In the genomic region with DNA sequence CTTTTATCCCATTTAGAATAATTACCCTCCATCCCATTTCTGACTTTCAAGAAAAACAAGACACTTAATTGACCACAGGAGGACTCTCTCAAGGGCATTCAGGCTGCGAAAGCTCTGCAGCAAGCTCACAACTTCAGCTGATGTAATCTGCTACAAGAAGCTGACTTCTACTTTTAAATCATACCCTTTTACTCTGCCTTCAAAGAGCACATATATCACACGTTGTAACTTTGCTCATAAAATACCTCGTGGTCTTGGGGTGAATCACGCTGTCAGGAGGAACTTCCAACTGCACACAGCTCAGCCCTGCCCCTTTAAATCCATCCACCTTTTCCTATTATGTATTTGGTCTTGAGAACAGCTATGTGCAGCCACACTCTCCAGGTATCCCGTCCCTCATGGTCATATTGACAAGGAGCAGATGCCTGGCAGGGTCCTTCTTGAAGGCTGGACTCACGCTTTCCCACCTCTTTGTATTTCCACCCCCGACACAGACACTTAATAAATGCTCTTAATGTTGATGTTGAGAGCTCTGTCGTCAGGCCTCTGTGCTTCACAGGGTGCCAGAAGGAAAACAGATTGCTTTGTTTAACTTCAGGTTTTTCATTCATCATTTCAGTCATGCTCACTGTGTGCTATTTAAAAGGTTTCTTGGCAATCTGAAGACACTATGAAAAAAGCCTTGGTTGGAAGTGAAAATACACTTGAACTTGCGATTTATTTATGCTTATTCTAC, we compare ENCODE assay signal across 11 cellular contexts. TPM values are rescaled to one million over a fixed set of nuclear protein-coding genes. Genes with fewer than 3 reads are reported as not detected.
DNase-seq lines count a peak whose midpoint lies in the region; ATAC-seq and TF ChIP-seq lines count a peak whose summit lies in the region.
"Had no signal": no experiment of that assay in that cellular context is flagged by ENCODE, and none has a peak within 500 bp of the region (broad histone marks: within the 10 kb centered on the region; RNA-seq: fewer than 3 reads in every experiment).

No MANE protein-coding gene starts in this region.

- WGBS in smooth muscle cell (ENCODE audit: low lambda C conversion rate): 19% methylated on average over 9 of the region's 9 CpGs

- no peak for TF ChIP-seq CTCF in fibroblast of mammary gland (conservative IDR thresholded peaks at IDR 0.05; ENCODE audit: control insufficient read depth, insufficient read depth, low read depth, low read length)
- no peak for TF ChIP-seq CTCF in smooth muscle cell (IDR thresholded peaks at IDR 0.05; ENCODE audit: borderline replicate concordance, insufficient read depth, poor library complexity, severe bottlenecking)
- TF ChIP-seq CTCF in upper lobe of right lung (IDR thresholded peaks at IDR 0.05): no peak

- peak overlapping the region; percentile 47 for H3K4me2 ChIP-seq in smooth muscle cell

- H3K9me3 ChIP-seq in smooth muscle cell (replicated peaks; ENCODE audit: low read depth): no peaks in the 10 kb centered on the region
- no peaks in the 10 kb centered on the region for H3K9me3 ChIP-seq in upper lobe of right lung

- peaks cover 11% of the 10 kb centered on the region for H3K4me1 ChIP-seq in smooth muscle cell (ENCODE audit: low read depth)
- no peaks in the 10 kb centered on the region for H3K4me1 ChIP-seq in upper lobe of right lung

- no peaks in the 10 kb centered on the region for H3K79me2 ChIP-seq in smooth muscle cell (ENCODE audit: low read depth)

- H3K9ac ChIP-seq in smooth muscle cell (ENCODE audit: low read depth): no peak overlapping the region

- no peaks in the 10 kb centered on the region for H4K20me1 ChIP-seq in smooth muscle cell (ENCODE audit: low read depth)

- intact Hi-C loops in upper lobe of right lung (cut with DNase I): no loop called here

- H2AFZ ChIP-seq in smooth muscle cell (ENCODE audit: low read depth): peak overlapping the region; percentile 71

- ATAC-seq in upper lobe of right lung: no peak

- no peaks in the 10 kb centered on the region for H3K36me3 ChIP-seq in smooth muscle cell (ENCODE audit: low read depth)
- H3K36me3 ChIP-seq in upper lobe of right lung: no peaks in the 10 kb centered on the region

- H3K4me3 ChIP-seq in fibroblast of mammary gland (ENCODE audit: control insufficient read depth, low read depth, low read length) (no peak overlapping the region), smooth muscle cell (no peak overlapping the region), upper lobe of right lung (no peak overlapping the region)

- DNase-seq in NCI-H1092 treated with DMSO at 0.1 percent for 48 hours (lab: John Stamatoyannopoulos, UW): peak; percentile 35
- DNase-seq in NCI-H1092 (lab: John Stamatoyannopoulos, UW): no peak
- DNase-seq in NOMO-1 (lab: John Stamatoyannopoulos, UW; ENCODE audit: unreplicated experiment in 2 of 2): peak; percentile 40 to 84
- DNase-seq in fibroblast of mammary gland (ENCODE audit: low read depth): peak; percentile 64
- no peak for DNase-seq in smooth muscle cell (lab: John Stamatoyannopoulos, UW; ENCODE audit: unreplicated experiment)
- DNase-seq in GDM1 (lab: John Stamatoyannopoulos, UW): no peak
- no peak for DNase-seq in upper lobe of right lung
- no peak for DNase-seq in stimulated activated naive CD4-positive, alpha-beta T cell (lab: John Stamatoyannopoulos, UW)
- DNase-seq: activated CD4-positive, alpha-beta T cell treated with anti-CD3 and anti-CD28 coated beads for 48 hours; foreskin melanocyte; RPMI8226 had no signal

- H3K27ac ChIP-seq in smooth muscle cell (ENCODE audit: low read depth) (peak overlapping the region; percentile 46), upper lobe of right lung (no peak overlapping the region)

- H3K27me3 ChIP-seq in smooth muscle cell (ENCODE audit: low read depth) (no peaks in the 10 kb centered on the region), upper lobe of right lung (no peaks in the 10 kb centered on the region)

- H3F3A ChIP-seq in smooth muscle cell (ENCODE audit: low read depth): no peaks in the 10 kb centered on the region

RNA-seq across cellular contexts. Expression of gene ICA1, which starts 47.6 kb away (rescaled TPM):
- total RNA-seq in smooth muscle cell (5.0 and 6.3 TPM in 2 replicates), upper lobe of right lung (27.0 TPM)
- polyA plus RNA-seq in smooth muscle cell: 4.3 and 8.4 TPM in 2 replicates

Comparison
In these comparisons a context has a peak if more than half of its experiments do, and no peak if none do; other contexts are left out.
1. DNase-seq: peak in NCI-H1092 treated with DMSO at 0.1 percent for 48 hours (single experiment), NOMO-1 (2 of 2) and fibroblast of mammary gland (single experiment); none in NCI-H1092 (single experiment), smooth muscle cell (single experiment), GDM1 (single experiment), upper lobe of right lung (single experiment) and stimulated activated naive CD4-positive, alpha-beta T cell (0 of 6).